Comparison of ENCODE assay signal across 15 cellular contexts in the genomic region with DNA sequence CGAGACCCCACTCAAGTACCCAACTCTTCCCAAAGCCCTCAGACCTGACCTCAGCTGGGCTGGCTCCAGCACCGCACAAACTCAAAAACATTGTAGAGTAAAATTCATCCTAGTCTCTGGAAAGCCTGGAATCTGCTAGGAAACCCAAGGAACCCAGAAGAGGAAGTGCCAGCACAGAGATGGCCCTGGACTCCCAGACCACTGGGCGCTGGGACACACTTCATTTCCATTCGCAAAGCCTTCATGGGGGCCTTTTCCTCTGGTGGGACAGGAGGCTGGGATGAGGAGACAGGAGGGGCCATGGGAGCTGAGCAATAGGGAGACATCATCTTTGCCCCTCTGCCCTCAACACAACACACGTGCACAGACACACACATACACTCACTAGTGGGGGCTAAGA. TPM values are rescaled to one million over a fixed set of nuclear protein-coding genes. Genes with fewer than 3 reads are reported as not detected.
A peak's percentile ranks its signal among the peaks of the same experiment; 100 is the strongest.
DNase-seq lines count a peak whose midpoint lies in the region; ATAC-seq and TF ChIP-seq lines count a peak whose summit lies in the region.
"Had no signal": no experiment of that assay in that cellular context is flagged by ENCODE, and none has a peak within 500 bp of the region (broad histone marks: within the 10 kb centered on the region; RNA-seq: fewer than 3 reads in every experiment).

No MANE protein-coding gene starts in this region.

- H3K27ac ChIP-seq in C4-2B (peak overlapping the region; percentile 73; the same call in 1 of the 2 replicates), VCaP (peak overlapping the region; percentile 90; the same call in 1 of the 2 replicates), esophagus squamous epithelium (peak overlapping the region in 3 of 4 donors; percentile 3 to 34 (median 13)), stomach (peak overlapping the region; percentile 67 to 97 (median 97))
- H3K27ac ChIP-seq: epithelial cell of prostate, SK-N-MC had no signal

- WGBS in esophagus squamous epithelium, 2 donors: 82 to 92% methylated on average over 4 to 5 of the region's 5 CpGs
- WGBS in stomach, 5 donors: 78 to 90% (median 88%) methylated on average over 5 of the region's 5 CpGs

- DNase-seq in esophagus squamous epithelium (lab: John Stamatoyannopoulos, UW): no peak
- DNase-seq in stomach: no peak
- DNase-seq in C1 segment of cervical spinal cord (lab: John Stamatoyannopoulos, UW): no peak
- no peak for DNase-seq in cerebellum (ENCODE audit: low spot score)
- DNase-seq: activated naive CD4-positive, alpha-beta T cell treated with anti-CD3 and anti-CD28 coated beads, Interleukin-2, amount 50 U/mL, for 16 hours; CD4-positive, alpha-beta memory T cell; central memory CD4-positive, alpha-beta T cell; NCI-H1694; NCI-H69 had no signal

- TF ChIP-seq POLR2A in esophagus squamous epithelium (IDR thresholded peaks at IDR 0.05) (no peak), stomach (IDR thresholded peaks at IDR 0.05) (no peak)

- no peaks in the 10 kb centered on the region for H3K27me3 ChIP-seq in esophagus squamous epithelium
- H3K27me3 ChIP-seq in stomach: no peaks in the 10 kb centered on the region
- H3K27me3 ChIP-seq: heart left ventricle had no signal

- intact Hi-C loops in esophagus squamous epithelium (cut with DNase I) (loop anchor here (10.0 kb wide), 1 partner anchor 64 kb away; no protein-coding TSS in a partner anchor), stomach (cut with DNase I; ENCODE audit: low total_unique reads) (loop anchor here (10.0 kb wide), 1 partner anchor 64 kb away; no protein-coding TSS in a partner anchor)

- TF ChIP-seq EP300 in stomach (IDR thresholded peaks at IDR 0.05): no peak

- H3K36me3 ChIP-seq in esophagus squamous epithelium (no peaks in the 10 kb centered on the region), stomach (peaks cover 0 to 8% (median 4%) of the 10 kb centered on the region in 4 donors)

- H3K4me3 ChIP-seq in esophagus squamous epithelium (no peak overlapping the region), stomach (no peak overlapping the region)
- H3K4me3 ChIP-seq: heart left ventricle, SK-N-MC had no signal

- H3K9me3 ChIP-seq in esophagus squamous epithelium (no peaks in the 10 kb centered on the region), stomach (no peaks in the 10 kb centered on the region)
- H3K9me3 ChIP-seq: heart left ventricle had no signal

- peaks cover 11 to 60% (median 31%) of the 10 kb centered on the region in 3 donors for H3K4me1 ChIP-seq in esophagus squamous epithelium
- peaks cover 76 to 100% (median 93%) of the 10 kb centered on the region in 4 donors for H3K4me1 ChIP-seq in stomach

- ATAC-seq in HG03159 (IDR thresholded peaks at IDR 0.05; ENCODE audit: unreplicated experiment): no peak
- ATAC-seq: heart left ventricle had no signal

- no peak for TF ChIP-seq CTCF in C4-2B (conservative IDR thresholded peaks at IDR 0.05)
- no peak for TF ChIP-seq CTCF in VCaP (conservative IDR thresholded peaks at IDR 0.05)
- TF ChIP-seq CTCF in esophagus squamous epithelium (IDR thresholded peaks at IDR 0.05): no peak
- no peak for TF ChIP-seq CTCF in stomach (IDR thresholded peaks at IDR 0.05)

RNA-seq across cellular contexts. Expression of a gene that starts 30.8 kb away (rescaled TPM):
- total RNA-seq in esophagus squamous epithelium (10 to 100 TPM in 3 of 4 donors, 1 to 10 TPM in 1; 9.6 to 24.8 (median 17.8) TPM), stomach (100 to 1,000 TPM in 1 of 5 donors, 10 to 100 TPM in 4; 44.3 to 151 (median 76.5) TPM), cerebellum (48.4 TPM)
- 10 to 100 TPM; 18.0 to 41.2 (median 33.2) TPM for polyA plus RNA-seq in stomach

Comparison
In these comparisons a context has a peak if more than half of its experiments do, and no peak if none do; other contexts are left out.
1. H3K27ac ChIP-seq: peak in every context shown above with its lines; median percentile 97 in stomach; 90 in VCaP; 73 in C4-2B; 13 in esophagus squamous epithelium.